1 cellular context compared by ENCODE assay signal in the genomic region with DNA sequence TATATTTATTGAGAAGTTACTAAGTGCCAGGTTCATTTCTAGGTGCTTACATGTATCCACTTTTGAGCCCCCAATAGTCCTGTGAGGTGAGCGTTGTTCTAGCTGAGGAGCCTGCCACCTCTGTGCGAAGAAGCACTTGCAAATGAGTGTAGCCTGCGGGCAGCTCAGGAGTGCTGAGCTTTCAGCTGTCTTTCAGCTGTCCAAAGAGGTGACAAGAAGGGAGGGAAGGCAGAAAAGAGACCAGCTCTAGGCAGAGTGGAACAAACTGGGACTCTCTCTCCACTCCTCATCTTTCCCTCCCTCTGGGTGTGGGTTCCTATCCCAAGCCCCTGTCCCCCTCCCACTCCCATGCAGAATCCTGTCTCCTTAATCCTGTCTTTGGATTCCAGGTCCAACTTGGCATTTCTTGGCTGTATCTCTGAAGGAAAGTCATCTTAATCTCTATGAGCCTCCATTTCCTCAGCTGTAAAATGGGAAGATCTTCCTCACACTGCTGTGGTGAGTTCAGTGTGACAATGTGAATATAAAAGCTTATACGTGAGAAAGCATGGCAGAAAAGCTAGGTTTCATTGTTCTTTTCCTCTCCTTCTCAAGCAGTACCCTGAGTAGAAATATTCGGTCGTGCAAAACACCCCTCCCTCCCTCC.
TF ChIP-seq lines count a peak whose summit lies in the region.

No MANE protein-coding gene starts in this region.

TF ChIP-seq in HepG2, 621 proteins besides CTCF, POLR2A, EP300 and RAD21 (continued from another document):
- TF ChIP-seq, protein P1, sequence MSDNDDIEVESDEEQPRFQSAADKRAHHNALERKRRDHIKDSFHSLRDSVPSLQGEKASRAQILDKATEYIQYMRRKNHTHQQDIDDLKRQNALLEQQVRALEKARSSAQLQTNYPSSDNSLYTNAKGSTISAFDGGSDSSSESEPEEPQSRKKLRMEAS (IDR thresholded peaks at IDR 0.05), result no peak
- TF ChIP-seq ZNF549 (CRISPR knock-in tag; IDR thresholded peaks at IDR 0.05), result no peak
- TF ChIP-seq IKZF1 (IDR thresholded peaks at IDR 0.05), result no peak
- no peak for TF ChIP-seq ZFYVE20 (CRISPR knock-in tag; IDR thresholded peaks at IDR 0.05; ENCODE audit: borderline replicate concordance, low read depth)
- no peak for TF ChIP-seq ARHGAP35 (CRISPR knock-in tag; IDR thresholded peaks at IDR 0.05; ENCODE audit: borderline replicate concordance)
